9 cellular contexts compared by ENCODE assay signal in the genomic region with DNA sequence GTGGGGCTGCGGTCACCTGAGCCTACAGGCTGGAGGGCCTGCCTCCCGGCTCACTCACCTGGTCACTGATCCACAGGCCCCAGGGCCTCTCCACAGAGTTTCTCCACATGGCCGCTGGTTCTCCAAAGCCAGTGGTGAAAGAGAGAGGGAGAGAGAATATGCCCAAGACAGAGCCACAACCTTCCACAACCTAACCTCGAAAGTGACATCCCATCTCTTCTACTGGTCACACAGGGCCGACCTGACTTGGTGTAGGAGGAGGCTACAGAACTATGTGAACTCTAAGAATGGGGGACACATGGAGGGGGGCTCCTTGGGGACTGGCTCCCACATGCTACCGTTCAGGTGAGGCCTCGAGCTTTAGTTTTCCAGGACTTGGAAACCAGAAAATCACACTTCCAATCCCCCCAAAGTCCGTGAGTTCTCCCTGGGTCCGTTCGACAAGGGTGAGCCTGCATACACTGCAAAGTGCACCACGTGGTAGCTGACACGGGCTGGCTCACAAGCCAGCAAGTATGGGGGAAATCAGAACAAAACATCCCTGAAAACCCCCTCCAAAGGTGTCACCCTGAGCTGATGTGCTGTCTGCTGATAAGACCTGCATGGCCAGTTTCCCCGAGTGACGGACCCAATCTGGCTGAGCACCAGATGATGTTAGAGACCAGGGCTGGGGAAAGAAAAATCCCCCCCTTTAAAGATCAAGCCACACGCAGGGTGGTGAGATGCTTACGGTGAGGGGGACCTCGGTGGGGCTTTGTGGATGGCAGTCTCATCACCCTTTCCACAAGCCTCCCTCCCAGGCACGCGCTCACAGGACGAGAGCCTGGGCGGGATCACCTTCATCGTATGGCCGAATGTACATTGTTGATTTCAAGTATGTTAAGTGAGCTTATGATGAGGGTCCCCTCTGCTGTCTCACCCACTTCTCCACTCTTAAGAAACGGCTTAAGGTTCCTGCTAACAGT. TPM values are rescaled to one million over a fixed set of nuclear protein-coding genes. Genes with fewer than 3 reads are reported as not detected.
A peak's percentile ranks its signal among the peaks of the same experiment; 100 is the strongest.
DNase-seq lines count a peak whose midpoint lies in the region; ATAC-seq and TF ChIP-seq lines count a peak whose summit lies in the region.
"Had no signal": no experiment of that assay in that cellular context is flagged by ENCODE, and none has a peak within 500 bp of the region (broad histone marks: within the 10 kb centered on the region; RNA-seq: fewer than 3 reads in every experiment).

No MANE protein-coding gene starts in this region.

- WGBS in tibial nerve, 2 donors = 66 to 70% methylated on average over 23 to 24 of the region's 24 CpGs

- H3K9me3 ChIP-seq in BLaER1 treated with 17β-estradiol and CSF1 and Interleukin-3, amounts not matched to agents 10 nM and 100 nM (replicated peaks in 1 of 11) = peaks cover 0 to 5% (median 0%) of the 10 kb centered on the region in 11 experiments; a peak in 2 of 22 replicates
- H3K9me3 ChIP-seq in tibial nerve = no peaks in the 10 kb centered on the region

- H3K9ac ChIP-seq in BLaER1 treated with 17β-estradiol and CSF1 and Interleukin-3, amounts not matched to agents 10 nM and 100 nM = no peak overlapping the region

- peaks cover 4% of the 10 kb centered on the region for H3K36me3 Mint-ChIP-seq in central memory CD8-positive, alpha-beta T cell (ENCODE audit: insufficient read depth)

- peaks cover 7 to 42% (median 23%) of the 10 kb centered on the region in 10 experiments; a peak in 17 of 20 replicates for H3K4me1 ChIP-seq in BLaER1 treated with 17β-estradiol and CSF1 and Interleukin-3, amounts not matched to agents 10 nM and 100 nM
- peaks cover 0 to 18% (median 0%) of the 10 kb centered on the region in 4 donors for H3K4me1 ChIP-seq in tibial nerve

- H3K4me1 Mint-ChIP-seq in central memory CD8-positive, alpha-beta T cell = peaks cover 38% of the 10 kb centered on the region

- TF ChIP-seq POLR2A in tibial nerve (IDR thresholded peaks at IDR 0.05) = no peak

- peak overlapping the region; percentile 80 for H3K4me3 Mint-ChIP-seq in central memory CD8-positive, alpha-beta T cell

- no peaks in the 10 kb centered on the region for H3K27me3 Mint-ChIP-seq in central memory CD8-positive, alpha-beta T cell

- H3K9me3 Mint-ChIP-seq in central memory CD8-positive, alpha-beta T cell = no peaks in the 10 kb centered on the region

- peak overlapping the region; percentile 70 for H3K27ac Mint-ChIP-seq in central memory CD8-positive, alpha-beta T cell (ENCODE audit: low read depth)

- peaks cover 0 to 9% (median 0%) of the 10 kb centered on the region in 11 experiments; a peak in 2 of 22 replicates for H3K27me3 ChIP-seq in BLaER1 treated with 17β-estradiol and CSF1 and Interleukin-3, amounts not matched to agents 10 nM and 100 nM
- H3K27me3 ChIP-seq in tibial nerve = no peaks in the 10 kb centered on the region

- no peaks in the 10 kb centered on the region for H4K20me1 ChIP-seq in BLaER1 treated with 17β-estradiol and CSF1 and Interleukin-3, amounts not matched to agents 10 nM and 100 nM

- peak; percentile 21 to 22 for DNase-seq in activated CD4-positive, alpha-beta T cell treated with anti-CD3 and anti-CD28 coated beads, Interleukin-2, amount 50 U/mL, for 48 hours
- peak; percentile 27 to 28 for DNase-seq in central memory CD8-positive, alpha-beta T cell (ENCODE audit: low spot score in 2 of 2)
- peak; percentile 40 for DNase-seq in stimulated activated CD4-positive, alpha-beta T cell treated with anti-CD3 and anti-CD28 coated beads, Interleukin-15, amount 100 ng/mL, for 24 hours
- no peak for DNase-seq in GDM1 (lab: John Stamatoyannopoulos, UW)
- DNase-seq in tibial nerve (ENCODE audit: low spot score in 2 of 2) = no peak
- DNase-seq: NCI-H1694 treated with DMSO at 0.1 percent for 48 hours had no signal

- no peak overlapping the region for H3K4me3 ChIP-seq in BLaER1 treated with 17β-estradiol and CSF1 and Interleukin-3, amounts not matched to agents 10 nM and 100 nM
- peak overlapping the region in 1 of 4 donors; percentile 12 for H3K4me3 ChIP-seq in tibial nerve

- H3K4me2 ChIP-seq in BLaER1 treated with 17β-estradiol and CSF1 and Interleukin-3, amounts not matched to agents 10 nM and 100 nM = peak overlapping the region; percentile 23 to 61 (median 39); a peak in 20 of 22 replicates

- H3K27ac ChIP-seq in BLaER1 treated with 17β-estradiol and CSF1 and Interleukin-3, amounts not matched to agents 10 nM and 100 nM = no peak overlapping the region
- peak overlapping the region in 1 of 4 donors; percentile 44 for H3K27ac ChIP-seq in tibial nerve

- peak; percentile 82 for ATAC-seq in central memory CD8-positive, alpha-beta T cell (replicated peaks; ENCODE audit: extremely low read depth, poor library complexity, severe bottlenecking)
- ATAC-seq in GM21515 (IDR thresholded peaks at IDR 0.05; ENCODE audit: unreplicated experiment) (no peak), HG03571 (IDR thresholded peaks at IDR 0.05; ENCODE audit: unreplicated experiment) (no peak)

- TF ChIP-seq EP300 in tibial nerve (IDR thresholded peaks at IDR 0.05) = no peak

- no peaks in the 10 kb centered on the region for H3K36me3 ChIP-seq in BLaER1 treated with 17β-estradiol and CSF1 and Interleukin-3, amounts not matched to agents 10 nM and 100 nM
- no peaks in the 10 kb centered on the region for H3K36me3 ChIP-seq in tibial nerve

- no peak for TF ChIP-seq CTCF in tibial nerve (IDR thresholded peaks at IDR 0.05)

RNA-seq across cellular contexts. Expression of gene SEMA4C, which starts 54.2 kb away (rescaled TPM):
- total RNA-seq in tibial nerve = 100 to 1,000 TPM; 120 to 181 (median 147) TPM

Comparison
In these comparisons a context has a peak if more than half of its experiments do, and no peak if none do; other contexts are left out.
1. DNase-seq: peak in activated CD4-positive, alpha-beta T cell treated with anti-CD3 and anti-CD28 coated beads, Interleukin-2, amount 50 U/mL, for 48 hours (2 of 2), central memory CD8-positive, alpha-beta T cell (2 of 2) and stimulated activated CD4-positive, alpha-beta T cell treated with anti-CD3 and anti-CD28 coated beads, Interleukin-15, amount 100 ng/mL, for 24 hours (single experiment); none in GDM1 (single experiment) and tibial nerve (0 of 2).